Comparison of ENCODE assay signal across 8 cellular contexts in genomic region chr22:40635008-40635939, GRCh38. TPM values are rescaled to one million over a fixed set of nuclear protein-coding genes. Genes with fewer than 3 reads are reported as not detected.
DNase-seq lines count a peak whose midpoint lies in the region; ATAC-seq and TF ChIP-seq lines count a peak whose summit lies in the region.

No MANE protein-coding gene starts in this region.

- H3K36me3 Mint-ChIP-seq in effector memory CD8-positive, alpha-beta T cell (ENCODE audit: insufficient read depth): peaks cover 9% of the 10 kb centered on the region
- H3K36me3 Mint-ChIP-seq in naive B cell: no peaks in the 10 kb centered on the region

- no peaks in the 10 kb centered on the region for H3K27me3 ChIP-seq in MM.1S (replicated peaks; ENCODE audit: insufficient read depth, low read length)

- H2AFZ ChIP-seq in MM.1S (ENCODE audit: low read length): no peak overlapping the region

- no peak overlapping the region for H3K27ac ChIP-seq in MM.1S (ENCODE audit: low read length)

- H3K27me3 Mint-ChIP-seq in effector memory CD8-positive, alpha-beta T cell: no peaks in the 10 kb centered on the region
- H3K27me3 Mint-ChIP-seq in naive B cell: no peaks in the 10 kb centered on the region

- H3F3A ChIP-seq in MM.1S (ENCODE audit: insufficient read depth, low read length): no peaks in the 10 kb centered on the region

- H3K9me2 ChIP-seq in MM.1S (replicated peaks; ENCODE audit: insufficient read depth, low read length): no peaks in the 10 kb centered on the region

- H3K79me2 ChIP-seq in MM.1S (ENCODE audit: low read length): peaks cover 61% of the 10 kb centered on the region

- TF ChIP-seq CTCF in AG09309 (IDR thresholded peaks at IDR 0.05; ENCODE audit: control insufficient read depth, insufficient read depth, low read depth, low read length, missing control alignments) (no peak), MM.1S (IDR thresholded peaks at IDR 0.05; ENCODE audit: low read length) (no peak)

- peaks cover 35 to 45% of the 10 kb centered on the region in 2 donors for H3K4me1 Mint-ChIP-seq in effector memory CD8-positive, alpha-beta T cell (ENCODE audit: low read depth in 2 of 2)
- peaks cover 33 to 55% (median 52%) of the 10 kb centered on the region in 3 donors for H3K4me1 Mint-ChIP-seq in naive B cell

- peak overlapping the region; percentile 80 to 86 for H3K4me3 Mint-ChIP-seq in effector memory CD8-positive, alpha-beta T cell
- H3K4me3 Mint-ChIP-seq in naive B cell: peak overlapping the region; percentile 77 to 94 (median 90)

- H3K4me3 ChIP-seq in AG09309 (ENCODE audit: control insufficient read depth, low read depth, low read length) (peak overlapping the region; percentile 72), MM.1S (ENCODE audit: low read length) (peak overlapping the region; percentile 94)

- H3K4me2 ChIP-seq in MM.1S (ENCODE audit: low read depth, low read length): peak overlapping the region; percentile 93

- H3K4me1 ChIP-seq in MM.1S (ENCODE audit: low read length): peaks cover 7% of the 10 kb centered on the region

- H3K36me3 ChIP-seq in MM.1S (replicated peaks; ENCODE audit: insufficient read depth, low read length): no peaks in the 10 kb centered on the region

- no peak for ATAC-seq in effector memory CD8-positive, alpha-beta T cell (replicated peaks)
- ATAC-seq in naive B cell (ENCODE audit: low read depth in 2 of 2) (no peak), HG03439 (IDR thresholded peaks at IDR 0.05; ENCODE audit: unreplicated experiment) (no peak), GM21723 (IDR thresholded peaks at IDR 0.05; ENCODE audit: unreplicated experiment) (no peak), HG03280 (IDR thresholded peaks at IDR 0.05; ENCODE audit: unreplicated experiment) (no peak)

- no peaks in the 10 kb centered on the region for H3K9me3 Mint-ChIP-seq in effector memory CD8-positive, alpha-beta T cell
- no peaks in the 10 kb centered on the region for H3K9me3 Mint-ChIP-seq in naive B cell

- peak overlapping the region; percentile 85; the same call in 1 of the 2 replicates for H3K9ac ChIP-seq in MM.1S (ENCODE audit: low read length)

- no peaks in the 10 kb centered on the region for H3K9me3 ChIP-seq in MM.1S (replicated peaks; ENCODE audit: insufficient read depth, low read length)

- peak overlapping the region in 1 of 2 donors; percentile 59 for H3K27ac Mint-ChIP-seq in effector memory CD8-positive, alpha-beta T cell
- peak overlapping the region in 4 of 6 donors; percentile 30 to 96 (median 86) for H3K27ac Mint-ChIP-seq in naive B cell

- no peak for DNase-seq in AG09309 (ENCODE audit: low read depth)
- DNase-seq in MM.1S: no peak
- no peak for DNase-seq in effector memory CD8-positive, alpha-beta T cell
- DNase-seq in naive B cell: no peak
- DNase-seq in GOT3 (lab: John Stamatoyannopoulos, UW): no peak

- 0 out of 2 replicates have a peak, but pooled peaks cover 6% of the 10 kb centered on the region for H4K20me1 ChIP-seq in MM.1S (ENCODE audit: insufficient read depth, low read length)

RNA-seq across cellular contexts. Expression of gene MRTFA, which starts 1.2 kb away (rescaled TPM):
- 10 to 100 TPM in 4 of 6 donors, 1 to 10 TPM in 2; 4.6 to 24.6 (median 14.2) TPM for polyA plus RNA-seq in naive B cell (ENCODE audit: low read depth in 6 of 6)

RNA-seq across cellular contexts. Expression of gene MCHR1, which starts 44.0 kb away (rescaled TPM):
- not detected for polyA plus RNA-seq in naive B cell (ENCODE audit: low read depth in 6 of 6)
